ENCODE assay signal across 2 cellular contexts in genomic region chr6:131740161-131740560, GRCh38.
TF ChIP-seq lines count a peak whose summit lies in the region.

No MANE protein-coding gene starts in this region.

TF ChIP-seq in WTC11, 78 proteins besides CTCF, POLR2A, EP300 and RAD21 (continued from another document):
- TF ChIP-seq ATF6 (CRISPR knock-in tag; IDR thresholded peaks at IDR 0.05) (no peak), NFATC4 (CRISPR knock-in tag; IDR thresholded peaks at IDR 0.05) (no peak), SMAD3 (CRISPR knock-in tag; IDR thresholded peaks at IDR 0.05; ENCODE audit: borderline replicate concordance) (no peak), ZNF671 (CRISPR knock-in tag; IDR thresholded peaks at IDR 0.05) (no peak), ERG (CRISPR knock-in tag; IDR thresholded peaks at IDR 0.05) (no peak), FOXJ3 (CRISPR knock-in tag; IDR thresholded peaks at IDR 0.05; ENCODE audit: borderline replicate concordance) (no peak)

TF ChIP-seq in SK-N-SH, 30 proteins besides CTCF, POLR2A, EP300 and RAD21 (continued from another document):
- TF ChIP-seq SIN3A (IDR thresholded peaks at IDR 0.05; ENCODE audit: borderline replicate concordance, low read depth, low read length) (no peak), NRF1 (IDR thresholded peaks at IDR 0.05; ENCODE audit: low read depth, low read length) (no peak), EZH2phosphoT487 (IDR thresholded peaks at IDR 0.05; ENCODE audit: borderline replicate concordance, low read depth) (no peak), TEAD4 (IDR thresholded peaks at IDR 0.05; ENCODE audit: borderline replicate concordance, insufficient read depth) (no peak), CHD2 (IDR thresholded peaks at IDR 0.05; ENCODE audit: low read length, partially characterized antibody) (no peak), RXRA (IDR thresholded peaks at IDR 0.05; ENCODE audit: borderline replicate concordance, low read depth) (no peak), SMC3 (IDR thresholded peaks at IDR 0.05; ENCODE audit: low read depth, low read length) (no peak), MXI1 (IDR thresholded peaks at IDR 0.05; ENCODE audit: low read depth, low read length) (no peak)
